29 cellular contexts compared by ENCODE assay signal in genomic region chr4:59175588-59175987, GRCh38.
"Had no signal": no experiment of that assay in that cellular context is flagged by ENCODE, and none has a peak within 500 bp of the region (broad histone marks: within the 10 kb centered on the region; RNA-seq: fewer than 3 reads in every experiment).

No MANE protein-coding gene starts in this region.

- H3K27ac ChIP-seq: ascending aorta, cardiac muscle cell, colonic mucosa, Peyer's patch, SJSA1 had no signal

- FAIRE-seq: TTC549 had no signal

- H3K36me3 ChIP-seq: ascending aorta, cardiac muscle cell, colonic mucosa, MG63, Peyer's patch, SJSA1 had no signal

- H3K4me2 ChIP-seq: SK-N-SH had no signal

- H3K9ac ChIP-seq: SK-N-SH had no signal

- DNase-seq: activated CD4-positive, alpha-beta T cell treated with anti-CD3 and anti-CD28 coated beads, Interleukin-2, amount 10 ng/mL, durations not matched to agents 7 days and 5 days; activated CD4-positive, alpha-beta T cell treated with anti-CD3 and anti-CD28 coated beads, Interleukin-2, amount 50 U/mL, for 48 hours; activated CD8-positive, alpha-beta T cell treated with anti-CD3 and anti-CD28 coated beads, Interleukin-2, amount 10 ng/mL, durations not matched to agents 7 days and 5 days; activated gamma-delta T cell; activated naive CD4-positive, alpha-beta T cell treated with Interleukin-2 at 50 U/mL for 16 hours; activated naive CD8-positive, alpha-beta T cell treated with anti-CD3 and anti-CD28 coated beads, Interleukin-2, amount 10 ng/mL, durations not matched to agents 7 days and 5 days; activated T-cell treated with anti-CD3 and anti-CD28 coated beads, Interleukin-2, amount 50 U/mL, for 24 hours; amygdala; colonic mucosa; Karpas-422; KBM-7; MG63; NCI-H1048; NCI-H146; NCI-H187 treated with DMSO at 0.1 percent for 48 hours; NCI-H2081; NCI-H345; NCI-H510A; NCI-H526; NCI-H774; PC-3; Peyer's patch; RPMI8226; SHP77 treated with DMSO at 0.1 percent for 48 hours; SK-N-SH had no signal

- H3K4me1 ChIP-seq: ascending aorta, colonic mucosa, Peyer's patch, SJSA1 had no signal

- H3K4me3 ChIP-seq: ascending aorta, cardiac muscle cell, colonic mucosa, MG63, Peyer's patch, SJSA1 had no signal

- H3K27me3 ChIP-seq: ascending aorta, cardiac muscle cell, colonic mucosa, MG63, Peyer's patch, SJSA1 had no signal

- ATAC-seq: activated CD8-positive, alpha-beta T cell treated with anti-CD3 and anti-CD28 coated beads, Interleukin-2, amount 10 ng/mL, durations not matched to agents 7 days and 5 days; PC-3 had no signal

- H3K9me3 ChIP-seq: ascending aorta, colonic mucosa, MG63, Peyer's patch, SJSA1, SK-N-SH had no signal
